In genomic region chr4:150464523-150464922, GRCh38 we compare ENCODE assay signal across 17 cellular contexts.
"Had no signal": no experiment of that assay in that cellular context is flagged by ENCODE, and none has a peak within 500 bp of the region (broad histone marks: within the 10 kb centered on the region; RNA-seq: fewer than 3 reads in every experiment).

No MANE protein-coding gene starts in this region.

- H3K9me3 Mint-ChIP-seq: naive thymus-derived CD4-positive, alpha-beta T cell had no signal

- H3K4me1 ChIP-seq: colonic mucosa, esophagus squamous epithelium, foreskin keratinocyte, transverse colon had no signal

- H3K27me3 Mint-ChIP-seq: naive thymus-derived CD4-positive, alpha-beta T cell had no signal

- H3K27ac Mint-ChIP-seq: naive thymus-derived CD4-positive, alpha-beta T cell had no signal

- H3K27ac ChIP-seq: colonic mucosa, esophagus squamous epithelium, foreskin keratinocyte, neutrophil, skin epidermis, stomach, thoracic aorta, transverse colon had no signal

- H3K9me3 ChIP-seq: colonic mucosa, esophagus squamous epithelium, neutrophil, stomach, thoracic aorta, transverse colon had no signal

- H3K4me3 Mint-ChIP-seq: naive thymus-derived CD4-positive, alpha-beta T cell had no signal

- H3K4me3 ChIP-seq: colonic mucosa, esophagus squamous epithelium, skin epidermis, stomach, thoracic aorta, transverse colon had no signal

- H3K27me3 ChIP-seq: colonic mucosa, esophagus squamous epithelium, foreskin keratinocyte, neutrophil, stomach, transverse colon had no signal

- ATAC-seq: foreskin keratinocyte; left colon; naive thymus-derived CD4-positive, alpha-beta T cell; sciatic nerve had no signal

- H3K36me3 ChIP-seq: colonic mucosa, neutrophil, thoracic aorta had no signal

- DNase-seq: colonic mucosa; dermis blood vessel endothelial cell; esophagus squamous epithelium; foreskin keratinocyte; kidney; left colon; mesendoderm; naive thymus-derived CD4-positive, alpha-beta T cell; stimulated activated CD4-positive, alpha-beta T cell treated with anti-CD3 and anti-CD28 coated beads, Interleukin-2, amount 100 ng/mL, for 24 hours; stimulated activated naive CD4-positive, alpha-beta T cell; stomach; substantia nigra; transverse colon had no signal
